1 cellular context compared by ENCODE assay signal in genomic region chr12:7175493-7175892, GRCh38.
TF ChIP-seq lines count a peak whose summit lies in the region.

No MANE protein-coding gene starts in this region.

TF ChIP-seq in A549, 52 proteins besides CTCF, POLR2A, EP300 and RAD21 (continued from another document):
- no peak for TF ChIP-seq PBX3 (IDR thresholded peaks at IDR 0.05)
- TF ChIP-seq HEYL (CRISPR knock-in tag; IDR thresholded peaks at IDR 0.05) = no peak
- TF ChIP-seq NR3C1 (IDR thresholded peaks at IDR 0.05) = no peak
- no peak for TF ChIP-seq POLR2AphosphoS2 (conservative IDR thresholded peaks at IDR 0.05; ENCODE audit: low read length)
- no peak for TF ChIP-seq JUN (IDR thresholded peaks at IDR 0.05)
- TF ChIP-seq REST (IDR thresholded peaks at IDR 0.05) = no peak
- TF ChIP-seq ELK1 (IDR thresholded peaks at IDR 0.05; ENCODE audit: low read depth, low read length) = no peak
- no peak for TF ChIP-seq BCL3 (IDR thresholded peaks at IDR 0.05)
- TF ChIP-seq BHLHE40 (IDR thresholded peaks at IDR 0.05; ENCODE audit: low read depth, low read length) = no peak
- no peak for TF ChIP-seq MYC (IDR thresholded peaks at IDR 0.05; ENCODE audit: borderline replicate concordance, low read length)
